Comparison of ENCODE assay signal across 8 cellular contexts in the genomic region with DNA sequence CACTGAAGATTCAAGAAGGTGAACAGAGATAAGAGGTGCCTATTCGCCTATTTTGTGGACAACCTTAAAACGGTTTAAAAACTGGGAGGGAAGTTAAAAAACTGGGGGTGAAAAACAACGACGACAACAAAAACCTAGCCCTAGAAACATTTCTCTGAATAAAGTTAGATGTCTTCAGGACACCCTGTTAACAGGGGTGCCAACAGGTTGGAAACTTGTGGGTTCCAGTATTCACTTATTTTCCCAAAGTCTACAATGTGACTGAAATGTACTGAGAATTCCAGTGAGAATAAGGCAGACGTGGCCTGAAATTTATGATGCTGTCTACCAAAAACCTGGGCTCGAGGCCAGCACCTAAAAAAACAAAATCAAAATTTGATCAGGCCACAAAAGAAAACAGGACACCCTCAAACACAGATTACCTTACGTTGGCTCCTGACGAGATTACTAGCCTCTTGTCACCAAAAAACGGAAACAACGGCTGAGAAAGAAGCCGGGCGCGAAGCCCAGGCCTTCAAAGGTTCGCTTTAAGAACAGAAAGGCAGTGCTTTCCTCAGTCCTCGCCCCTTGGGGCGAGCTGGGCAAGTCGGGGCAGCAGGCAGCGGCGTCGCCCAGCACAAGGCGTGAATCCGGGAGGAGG. TPM values are rescaled to one million over a fixed set of nuclear protein-coding genes. Genes with fewer than 3 reads are reported as not detected.
DNase-seq lines count a peak whose midpoint lies in the region; ATAC-seq and TF ChIP-seq lines count a peak whose summit lies in the region.

No MANE protein-coding gene starts in this region.

- H3K9me3 ChIP-seq in MG63, result no peaks in the 10 kb centered on the region
- H3K9me3 ChIP-seq in effector memory CD4-positive, alpha-beta T cell (ENCODE audit: control insufficient read depth, low read length), result no peaks in the 10 kb centered on the region

- no peaks in the 10 kb centered on the region for H3K27me3 Mint-ChIP-seq in GM23338 (ENCODE audit: insufficient read depth, low read depth, poor library complexity)
- peaks cover 0 to 8% of the 10 kb centered on the region in 2 donors for H3K27me3 Mint-ChIP-seq in natural killer cell (ENCODE audit: low read depth in 2 of 2)

- 0 out of 2 replicates have a peak overlapping the region, but pooled peaks have one; percentile 23 for H2AFZ ChIP-seq in GM23338

- DNase-seq in GM23338 (ENCODE audit: low spot score), result no peak
- DNase-seq in MG63, result no peak
- no peak for DNase-seq in effector memory CD4-positive, alpha-beta T cell
- no peak for DNase-seq in natural killer cell
- no peak for DNase-seq in medulla oblongata (ENCODE audit: extremely low spot score)
- no peak for DNase-seq in NAMALWA (ENCODE audit: low spot score)
- no peak for DNase-seq in cerebellar cortex (ENCODE audit: low spot score)

- no peaks in the 10 kb centered on the region; the same call in none of the 2 replicates for H3K4me1 ChIP-seq in GM23338 (ENCODE audit: insufficient read depth)
- peaks cover 4% of the 10 kb centered on the region for H3K4me1 ChIP-seq in effector memory CD4-positive, alpha-beta T cell (ENCODE audit: control insufficient read depth, insufficient read depth, low read length, poor library complexity, severe bottlenecking)

- peak; percentile 45 for ATAC-seq in GM18505 (IDR thresholded peaks at IDR 0.05; ENCODE audit: unreplicated experiment)
- peak; percentile 63 for ATAC-seq in GM23338
- ATAC-seq in natural killer cell, result peak; percentile 11 to 21 (median 19)

- no peak for TF ChIP-seq POLR2A in GM18505 (IDR thresholded peaks at IDR 0.05; ENCODE audit: borderline replicate concordance, extremely low read depth, insufficient read depth, insufficient read length)

- intact Hi-C loops in natural killer cell (cut with micrococcal nuclease), result loop anchor here (1.0 to 2.0 kb wide), 3 partner anchors 90 to 213 kb away; no protein-coding TSS in a partner anchor

- peak overlapping the region; percentile 94 for H3K27ac ChIP-seq in GM23338 (ENCODE audit: low read depth)
- peak overlapping the region; percentile 97 for H3K27ac ChIP-seq in effector memory CD4-positive, alpha-beta T cell (ENCODE audit: insufficient read depth, low read length, poor library complexity, severe bottlenecking)

- H3K9me2 ChIP-seq in GM23338 (ENCODE audit: insufficient read depth), result no peaks in the 10 kb centered on the region

- H3K9me3 Mint-ChIP-seq in GM23338 (no peaks in the 10 kb centered on the region), natural killer cell (no peaks in the 10 kb centered on the region)

- H3K27me3 ChIP-seq in GM23338 (ENCODE audit: insufficient read depth) (no peaks in the 10 kb centered on the region), MG63 (no peaks in the 10 kb centered on the region)
- no peaks in the 10 kb centered on the region for H3K27me3 ChIP-seq in effector memory CD4-positive, alpha-beta T cell (replicated peaks; ENCODE audit: control insufficient read depth, insufficient read depth, low read length, poor library complexity, severe bottlenecking)

- peak overlapping the region; percentile 68 for H3K4me3 ChIP-seq in GM23338
- H3K4me3 ChIP-seq in MG63, result peak overlapping the region; percentile 78
- H3K4me3 ChIP-seq in effector memory CD4-positive, alpha-beta T cell (ENCODE audit: insufficient read depth, low read depth, low read length, poor library complexity, severe bottlenecking), result peak overlapping the region; percentile 95

- H3K36me3 ChIP-seq in GM23338 (ENCODE audit: insufficient read depth), result no peaks in the 10 kb centered on the region
- H3K36me3 ChIP-seq in MG63, result peaks cover 6% of the 10 kb centered on the region; the same call in 1 of the 2 replicates
- H3K36me3 ChIP-seq in effector memory CD4-positive, alpha-beta T cell (ENCODE audit: control insufficient read depth, insufficient read depth, low read length), result no peaks in the 10 kb centered on the region

- no peaks in the 10 kb centered on the region for H4K20me1 ChIP-seq in GM23338 (replicated peaks; ENCODE audit: insufficient read depth)

- peaks cover 14% of the 10 kb centered on the region; the same call in 2 of the 3 replicates for H3K4me1 Mint-ChIP-seq in GM23338
- H3K4me1 Mint-ChIP-seq in natural killer cell, result peaks cover 26 to 27% of the 10 kb centered on the region in 2 donors

- H3F3A ChIP-seq in GM23338 (replicated peaks; ENCODE audit: low read depth), result no peaks in the 10 kb centered on the region

- TF ChIP-seq CTCF in GM23338 (conservative IDR thresholded peaks at IDR 0.05; ENCODE audit: low read depth in 2 of 2) (no peak), natural killer cell (IDR thresholded peaks at IDR 0.05) (no peak)

- peak overlapping the region; percentile 99 for H3K27ac Mint-ChIP-seq in GM23338
- H3K27ac Mint-ChIP-seq in natural killer cell, result peak overlapping the region; percentile 99 to 100

- peaks cover 43% of the 10 kb centered on the region for H3K79me2 ChIP-seq in GM23338 (replicated peaks; ENCODE audit: insufficient read depth)

- H3K36me3 Mint-ChIP-seq in GM23338 (ENCODE audit: low read depth) (peaks cover 2% of the 10 kb centered on the region; the same call in 1 of the 3 replicates), natural killer cell (no peaks in the 10 kb centered on the region)

- H3K4me3 Mint-ChIP-seq in GM23338 (peak overlapping the region; percentile 90), natural killer cell (peak overlapping the region; percentile 96)

- peak overlapping the region; percentile 81 for H3K4me2 ChIP-seq in GM23338

TF ChIP-seq in GM23338, 12 proteins besides CTCF, POLR2A, EP300 and RAD21 (continues in another document):
- TF ChIP-seq EZH2 (IDR thresholded peaks at IDR 0.05; ENCODE audit: low read depth, unreplicated experiment), result no peak
- no peak for TF ChIP-seq CREB1 (CRISPR knock-in tag; IDR thresholded peaks at IDR 0.05; ENCODE audit: low read depth)
- no peak for TF ChIP-seq ZNF331 (CRISPR knock-in tag; IDR thresholded peaks at IDR 0.05; ENCODE audit: low read depth)
- TF ChIP-seq, protein P1, sequence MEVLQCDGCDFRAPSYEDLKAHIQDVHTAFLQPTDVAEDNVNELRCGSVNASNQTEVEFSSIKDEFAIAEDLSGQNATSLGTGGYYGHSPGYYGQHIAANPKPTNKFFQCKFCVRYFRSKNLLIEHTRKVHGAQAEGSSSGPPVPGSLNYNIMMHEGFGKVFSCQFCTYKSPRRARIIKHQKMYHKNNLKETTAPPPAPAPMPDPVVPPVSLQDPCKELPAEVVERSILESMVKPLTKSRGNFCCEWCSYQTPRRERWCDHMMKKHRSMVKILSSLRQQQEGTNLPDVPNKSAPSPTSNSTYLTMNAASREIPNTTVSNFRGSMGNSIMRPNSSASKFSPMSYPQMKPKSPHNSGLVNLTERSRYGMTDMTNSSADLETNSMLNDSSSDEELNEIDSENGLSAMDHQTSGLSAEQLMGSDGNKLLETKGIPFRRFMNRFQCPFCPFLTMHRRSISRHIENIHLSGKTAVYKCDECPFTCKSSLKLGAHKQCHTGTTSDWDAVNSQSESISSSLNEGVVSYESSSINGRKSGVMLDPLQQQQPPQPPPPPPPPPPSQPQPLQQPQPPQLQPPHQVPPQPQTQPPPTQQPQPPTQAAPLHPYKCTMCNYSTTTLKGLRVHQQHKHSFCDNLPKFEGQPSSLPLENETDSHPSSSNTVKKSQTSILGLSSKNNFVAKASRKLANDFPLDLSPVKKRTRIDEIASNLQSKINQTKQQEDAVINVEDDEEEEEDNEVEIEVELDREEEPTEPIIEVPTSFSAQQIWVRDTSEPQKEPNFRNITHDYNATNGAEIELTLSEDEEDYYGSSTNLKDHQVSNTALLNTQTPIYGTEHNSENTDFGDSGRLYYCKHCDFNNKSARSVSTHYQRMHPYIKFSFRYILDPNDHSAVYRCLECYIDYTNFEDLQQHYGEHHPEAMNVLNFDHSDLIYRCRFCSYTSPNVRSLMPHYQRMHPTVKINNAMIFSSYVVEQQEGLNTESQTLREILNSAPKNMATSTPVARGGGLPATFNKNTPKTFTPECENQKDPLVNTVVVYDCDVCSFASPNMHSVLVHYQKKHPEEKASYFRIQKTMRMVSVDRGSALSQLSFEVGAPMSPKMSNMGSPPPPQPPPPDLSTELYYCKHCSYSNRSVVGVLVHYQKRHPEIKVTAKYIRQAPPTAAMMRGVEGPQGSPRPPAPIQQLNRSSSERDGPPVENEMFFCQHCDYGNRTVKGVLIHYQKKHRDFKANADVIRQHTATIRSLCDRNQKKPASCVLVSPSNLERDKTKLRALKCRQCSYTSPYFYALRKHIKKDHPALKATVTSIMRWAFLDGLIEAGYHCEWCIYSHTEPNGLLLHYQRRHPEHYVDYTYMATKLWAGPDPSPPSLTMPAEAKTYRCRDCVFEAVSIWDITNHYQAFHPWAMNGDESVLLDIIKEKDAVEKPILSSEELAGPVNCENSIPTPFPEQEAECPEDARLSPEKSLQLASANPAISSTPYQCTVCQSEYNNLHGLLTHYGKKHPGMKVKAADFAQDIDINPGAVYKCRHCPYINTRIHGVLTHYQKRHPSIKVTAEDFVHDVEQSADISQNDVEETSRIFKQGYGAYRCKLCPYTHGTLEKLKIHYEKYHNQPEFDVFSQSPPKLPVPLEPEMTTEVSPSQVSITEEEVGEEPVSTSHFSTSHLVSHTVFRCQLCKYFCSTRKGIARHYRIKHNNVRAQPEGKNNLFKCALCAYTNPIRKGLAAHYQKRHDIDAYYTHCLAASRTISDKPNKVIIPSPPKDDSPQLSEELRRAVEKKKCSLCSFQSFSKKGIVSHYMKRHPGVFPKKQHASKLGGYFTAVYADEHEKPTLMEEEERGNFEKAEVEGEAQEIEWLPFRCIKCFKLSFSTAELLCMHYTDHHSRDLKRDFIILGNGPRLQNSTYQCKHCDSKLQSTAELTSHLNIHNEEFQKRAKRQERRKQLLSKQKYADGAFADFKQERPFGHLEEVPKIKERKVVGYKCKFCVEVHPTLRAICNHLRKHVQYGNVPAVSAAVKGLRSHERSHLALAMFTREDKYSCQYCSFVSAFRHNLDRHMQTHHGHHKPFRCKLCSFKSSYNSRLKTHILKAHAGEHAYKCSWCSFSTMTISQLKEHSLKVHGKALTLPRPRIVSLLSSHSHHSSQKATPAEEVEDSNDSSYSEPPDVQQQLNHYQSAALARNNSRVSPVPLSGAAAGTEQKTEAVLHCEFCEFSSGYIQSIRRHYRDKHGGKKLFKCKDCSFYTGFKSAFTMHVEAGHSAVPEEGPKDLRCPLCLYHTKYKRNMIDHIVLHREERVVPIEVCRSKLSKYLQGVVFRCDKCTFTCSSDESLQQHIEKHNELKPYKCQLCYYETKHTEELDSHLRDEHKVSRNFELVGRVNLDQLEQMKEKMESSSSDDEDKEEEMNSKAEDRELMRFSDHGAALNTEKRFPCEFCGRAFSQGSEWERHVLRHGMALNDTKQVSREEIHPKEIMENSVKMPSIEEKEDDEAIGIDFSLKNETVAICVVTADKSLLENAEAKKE (CRISPR knock-in tag; IDR thresholded peaks at IDR 0.05), result no peak
- TF ChIP-seq EZH2phosphoT487 (IDR thresholded peaks at IDR 0.05; ENCODE audit: unreplicated experiment), result no peak

RNA-seq across cellular contexts. Expression of gene CCDC90B, which starts 0.9 kb away (rescaled TPM):
- 55.1 and 79.1 TPM in 2 replicates for total RNA-seq in GM23338 (2014; rRNA removed; shearing (Covaris generic))
- 73.5 and 89.0 TPM in 2 replicates for polyA plus RNA-seq in GM23338 (2016; fragmentation: Nextera tagmentation; extraction: Ambion mirVana)
- 16.8 and 29.0 TPM in 2 replicates for total RNA-seq in MG63 (2014; rRNA removed; shearing (Covaris generic); ENCODE audit: low replicate concordance)
- 10 to 100 TPM; 27.3 to 30.2 (median 29.5) TPM for total RNA-seq in natural killer cell
